ENCODE assay signal across 1 cellular context in genomic region chr12:110449799-110450497, GRCh38.
TF ChIP-seq lines count a peak whose summit lies in the region.

Gene ARPC3 (minus strand): TSS chr12:110450337. CDS start chr12:110450260, 77 bp downstream.

TF ChIP-seq in IMR-90, 13 proteins besides CTCF, POLR2A, EP300 and RAD21 (continued from another document):
- TF ChIP-seq, protein P1, sequence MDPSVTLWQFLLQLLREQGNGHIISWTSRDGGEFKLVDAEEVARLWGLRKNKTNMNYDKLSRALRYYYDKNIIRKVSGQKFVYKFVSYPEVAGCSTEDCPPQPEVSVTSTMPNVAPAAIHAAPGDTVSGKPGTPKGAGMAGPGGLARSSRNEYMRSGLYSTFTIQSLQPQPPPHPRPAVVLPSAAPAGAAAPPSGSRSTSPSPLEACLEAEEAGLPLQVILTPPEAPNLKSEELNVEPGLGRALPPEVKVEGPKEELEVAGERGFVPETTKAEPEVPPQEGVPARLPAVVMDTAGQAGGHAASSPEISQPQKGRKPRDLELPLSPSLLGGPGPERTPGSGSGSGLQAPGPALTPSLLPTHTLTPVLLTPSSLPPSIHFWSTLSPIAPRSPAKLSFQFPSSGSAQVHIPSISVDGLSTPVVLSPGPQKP (IDR thresholded peaks at IDR 0.05; ENCODE audit: borderline replicate concordance, low read depth, low read length): 0 out of 2 replicates have a peak, but pooled peaks have one; percentile 71
- no peak for TF ChIP-seq CEBPB (IDR thresholded peaks at IDR 0.05; ENCODE audit: low read depth, low read length)
